In genomic region chr2:205783872-205784510, GRCh38 we compare ENCODE assay signal across 26 cellular contexts.
"Had no signal": no experiment of that assay in that cellular context is flagged by ENCODE, and none has a peak within 500 bp of the region (broad histone marks: within the 10 kb centered on the region; RNA-seq: fewer than 3 reads in every experiment).

No MANE protein-coding gene starts in this region.

- H3K36me3 ChIP-seq: breast epithelium, esophagus squamous epithelium, stomach, suprapubic skin, tibial artery had no signal

- H3K4me1 ChIP-seq: breast epithelium, suprapubic skin, tibial artery had no signal

- H3K27ac ChIP-seq: suprapubic skin, tibial artery had no signal

- H3K9me3 ChIP-seq: breast epithelium, esophagus squamous epithelium, heart left ventricle, stomach, suprapubic skin, tibial artery had no signal

- H3K9me3 Mint-ChIP-seq: activated CD4-positive, alpha-beta memory T cell treated with anti-CD3 and anti-CD28 coated beads, Interleukin-2, amount 10 ng/mL, durations not matched to agents 7 days and 5 days; activated CD4-positive, alpha-beta T cell treated with anti-CD3 and anti-CD28 coated beads, Interleukin-2, amount 10 ng/mL, durations not matched to agents 7 days and 5 days; activated naive CD4-positive, alpha-beta T cell treated with anti-CD3 and anti-CD28 coated beads, Interleukin-2, amount 50 U/mL, for 24 hours; activated naive CD8-positive, alpha-beta T cell treated with anti-CD3 and anti-CD28 coated beads, Interleukin-2, amount 50 U/mL, for 24 hours; activated T-helper 2 cell treated with anti-CD3 and anti-CD28 coated beads, Interferon-gamma antibody, Interleukin-2, Interleukin-4, amounts not matched to agents 10 μg/mL and 5 μg/mL and 100 μg/mL, durations not matched to agents 14 hours and 24 hours and 36 hours; endodermal cell; natural killer cell; stimulated activated naive B cell treated with anti-CD40 and anti-IgM and Interleukin-4, amounts not matched to agents 10 μg/mL and 1 μg/mL and 100 μg/mL, for 72 hours had no signal

- ATAC-seq: activated CD8-positive, alpha-beta memory T cell treated with anti-CD3 and anti-CD28 coated beads, Interleukin-2, amount 10 ng/mL, durations not matched to agents 7 days and 5 days; activated naive CD8-positive, alpha-beta T cell treated with anti-CD3 and anti-CD28 coated beads, Interleukin-2, amount 50 U/mL, for 24 hours; heart left ventricle; natural killer cell; sciatic nerve; stimulated activated naive B cell treated with anti-CD40 and anti-IgM and Interleukin-4, amounts not matched to agents 10 μg/mL and 1 μg/mL and 100 μg/mL, for 72 hours had no signal

- H3K27me3 ChIP-seq: breast epithelium, esophagus squamous epithelium, heart left ventricle, stomach, suprapubic skin, tibial artery had no signal

- H3K27me3 Mint-ChIP-seq: activated CD4-positive, alpha-beta T cell treated with anti-CD3 and anti-CD28 coated beads, Interleukin-2, amount 10 ng/mL, durations not matched to agents 7 days and 5 days; activated naive CD4-positive, alpha-beta T cell treated with anti-CD3 and anti-CD28 coated beads, Interleukin-2, amount 50 U/mL, for 24 hours; activated naive CD8-positive, alpha-beta T cell treated with anti-CD3 and anti-CD28 coated beads, Interleukin-2, amount 50 U/mL, for 24 hours; stimulated activated naive B cell treated with anti-CD40 and anti-IgM and Interleukin-4, amounts not matched to agents 10 μg/mL and 1 μg/mL and 100 μg/mL, for 72 hours had no signal

- H3K27ac Mint-ChIP-seq: activated CD4-positive, alpha-beta memory T cell treated with anti-CD3 and anti-CD28 coated beads, Interleukin-2, amount 10 ng/mL, durations not matched to agents 7 days and 5 days; activated CD4-positive, alpha-beta T cell treated with anti-CD3 and anti-CD28 coated beads, Interleukin-2, amount 10 ng/mL, durations not matched to agents 7 days and 5 days; activated CD8-positive, alpha-beta memory T cell treated with anti-CD3 and anti-CD28 coated beads, Interleukin-2, amount 10 ng/mL, durations not matched to agents 7 days and 5 days; activated naive CD4-positive, alpha-beta T cell treated with anti-CD3 and anti-CD28 coated beads, Interleukin-2, amount 50 U/mL, for 24 hours; activated naive CD8-positive, alpha-beta T cell treated with anti-CD3 and anti-CD28 coated beads, Interleukin-2, amount 50 U/mL, for 24 hours; activated T-helper 2 cell treated with anti-CD3 and anti-CD28 coated beads, Interferon-gamma antibody, Interleukin-2, Interleukin-4, amounts not matched to agents 10 μg/mL and 5 μg/mL and 100 μg/mL, durations not matched to agents 14 hours and 24 hours and 36 hours; endodermal cell; natural killer cell; stimulated activated naive B cell treated with anti-CD40 and anti-IgM and Interleukin-4, amounts not matched to agents 10 μg/mL and 1 μg/mL and 100 μg/mL, for 72 hours had no signal

- H3K4me2 ChIP-seq: smooth muscle cell had no signal

- H3K36me3 Mint-ChIP-seq: activated CD8-positive, alpha-beta memory T cell treated with anti-CD3 and anti-CD28 coated beads, Interleukin-2, amount 10 ng/mL, durations not matched to agents 7 days and 5 days; activated naive CD4-positive, alpha-beta T cell treated with anti-CD3 and anti-CD28 coated beads, Interleukin-2, amount 50 U/mL, for 24 hours; natural killer cell; stimulated activated naive B cell treated with anti-CD40 and anti-IgM and Interleukin-4, amounts not matched to agents 10 μg/mL and 1 μg/mL and 100 μg/mL, for 72 hours had no signal

- H3K4me3 Mint-ChIP-seq: activated CD4-positive, alpha-beta memory T cell treated with anti-CD3 and anti-CD28 coated beads, Interleukin-2, amount 10 ng/mL, durations not matched to agents 7 days and 5 days; activated CD4-positive, alpha-beta T cell treated with anti-CD3 and anti-CD28 coated beads, Interleukin-2, amount 10 ng/mL, durations not matched to agents 7 days and 5 days; activated CD8-positive, alpha-beta memory T cell treated with anti-CD3 and anti-CD28 coated beads, Interleukin-2, amount 10 ng/mL, durations not matched to agents 7 days and 5 days; activated naive CD4-positive, alpha-beta T cell treated with anti-CD3 and anti-CD28 coated beads, Interleukin-2, amount 50 U/mL, for 24 hours; activated naive CD8-positive, alpha-beta T cell treated with anti-CD3 and anti-CD28 coated beads, Interleukin-2, amount 50 U/mL, for 24 hours; endodermal cell; natural killer cell; stimulated activated naive B cell treated with anti-CD40 and anti-IgM and Interleukin-4, amounts not matched to agents 10 μg/mL and 1 μg/mL and 100 μg/mL, for 72 hours had no signal

- H3K4me1 Mint-ChIP-seq: activated CD4-positive, alpha-beta memory T cell treated with anti-CD3 and anti-CD28 coated beads, Interleukin-2, amount 10 ng/mL, durations not matched to agents 7 days and 5 days; activated CD8-positive, alpha-beta memory T cell treated with anti-CD3 and anti-CD28 coated beads, Interleukin-2, amount 10 ng/mL, durations not matched to agents 7 days and 5 days; natural killer cell; stimulated activated naive B cell treated with anti-CD40 and anti-IgM and Interleukin-4, amounts not matched to agents 10 μg/mL and 1 μg/mL and 100 μg/mL, for 72 hours had no signal

- H3K4me3 ChIP-seq: breast epithelium, esophagus squamous epithelium, heart left ventricle, smooth muscle cell, stomach, suprapubic skin, tibial artery had no signal

- DNase-seq: activated CD4-positive, alpha-beta memory T cell treated with anti-CD3 and anti-CD28 coated beads, Interleukin-2, amount 10 ng/mL, durations not matched to agents 7 days and 5 days; activated CD4-positive, alpha-beta T cell treated with anti-CD3 and anti-CD28 coated beads for 1 hour; activated CD4-positive, alpha-beta T cell treated with anti-CD3 and anti-CD28 coated beads, Interleukin-2, amount 10 ng/mL, durations not matched to agents 7 days and 5 days; activated CD8-positive, alpha-beta memory T cell treated with anti-CD3 and anti-CD28 coated beads, Interleukin-2, amount 10 ng/mL, durations not matched to agents 7 days and 5 days; activated naive CD8-positive, alpha-beta T cell treated with anti-CD3 and anti-CD28 coated beads, Interleukin-2, amount 50 U/mL, for 24 hours; activated T-cell treated with anti-CD3 and anti-CD28 coated beads, Interleukin-2, amount 50 U/mL, for 48 hours; amygdala; central memory CD4-positive, alpha-beta T cell; endodermal cell; esophagus squamous epithelium; heart left ventricle; hypothalamus; mesenchymal stem cell; natural killer cell; posterior cingulate gyrus; stimulated activated CD4-positive, alpha-beta T cell treated with anti-CD3 and anti-CD28 coated beads, Interleukin-2, amount 100 ng/mL, for 24 hours; stimulated activated naive B cell treated with anti-CD40 and anti-IgM and Interleukin-4, amounts not matched to agents 10 μg/mL and 1 μg/mL and 100 μg/mL, for 72 hours; stomach; T-helper 2 cell; tibial artery had no signal
